Comparison of ENCODE assay signal across 9 cellular contexts in genomic region chr11:555500-556174, GRCh38. TPM values are rescaled to one million over a fixed set of nuclear protein-coding genes. Genes with fewer than 3 reads are reported as not detected.
DNase-seq lines count a peak whose midpoint lies in the region; ATAC-seq and TF ChIP-seq lines count a peak whose summit lies in the region.
"Had no signal": no experiment of that assay in that cellular context is flagged by ENCODE, and none has a peak within 500 bp of the region (broad histone marks: within the 10 kb centered on the region; RNA-seq: fewer than 3 reads in every experiment).

No MANE protein-coding gene starts in this region.

- H3K9me3 ChIP-seq in WERI-Rb-1 (ENCODE audit: severe bottlenecking) (no peaks in the 10 kb centered on the region), iPS-18c (ENCODE audit: control insufficient read depth, insufficient read depth, low read length) (no peaks in the 10 kb centered on the region), thymus (ENCODE audit: control insufficient read depth) (peaks cover 1% of the 10 kb centered on the region), Karpas-422 (ENCODE audit: low read length) (no peaks in the 10 kb centered on the region)

- no peaks in the 10 kb centered on the region for H3K27me3 Mint-ChIP-seq in activated T-cell treated with anti-CD3 and anti-CD28 coated beads, Interleukin-2, amount 50 U/mL, for 4 hours (ENCODE audit: low read depth)

- H3K4me1 Mint-ChIP-seq in activated T-cell treated with anti-CD3 and anti-CD28 coated beads, Interleukin-2, amount 50 U/mL, for 4 hours (ENCODE audit: low read depth), result peaks cover 5% of the 10 kb centered on the region

- H3K27me3 ChIP-seq in WERI-Rb-1 (ENCODE audit: insufficient read depth, low read depth, severe bottlenecking) (peaks cover 19% of the 10 kb centered on the region), thymus (ENCODE audit: control insufficient read depth, insufficient read depth) (peaks cover 44% of the 10 kb centered on the region), Karpas-422 (ENCODE audit: low read length) (no peaks in the 10 kb centered on the region)

- peak; percentile 5 to 32 for ATAC-seq in activated T-cell treated with anti-CD3 and anti-CD28 coated beads, Interleukin-2, amount 50 U/mL, for 4 hours

- H3K27ac ChIP-seq in WERI-Rb-1, result no peak overlapping the region
- H3K27ac ChIP-seq in thymus (ENCODE audit: low read depth), result peak overlapping the region; percentile 12
- H3K27ac ChIP-seq in RWPE1, result no peak overlapping the region
- no peak overlapping the region for H3K27ac ChIP-seq in Karpas-422 (ENCODE audit: low read length)

- TF ChIP-seq CTCF in WERI-Rb-1 (IDR thresholded peaks at IDR 0.05; ENCODE audit: low read depth, low read length) (no peak), RWPE1 (conservative IDR thresholded peaks at IDR 0.05; ENCODE audit: low read depth) (no peak)

- H3K4me3 Mint-ChIP-seq in activated T-cell treated with anti-CD3 and anti-CD28 coated beads, Interleukin-2, amount 50 U/mL, for 4 hours, result no peak overlapping the region

- 3% methylated on average over 88 of the region's 88 CpGs for WGBS in thymus

- CTCF ChIA-PET in RWPE1 (lab: Yijun Ruan, JAX), result interaction anchor here (0.6 to 1.8 kb wide), 5 partner anchors 9 to 42 kb away, joined by 3 to 12 read pairs (median 3); partner anchors contain the start of gene PHRF1

- H3K36me3 ChIP-seq in WERI-Rb-1 (no peaks in the 10 kb centered on the region), thymus (ENCODE audit: control insufficient read depth, insufficient read depth) (no peaks in the 10 kb centered on the region), Karpas-422 (ENCODE audit: insufficient read depth, low read length) (no peaks in the 10 kb centered on the region)

- peaks cover 16% of the 10 kb centered on the region for H3K4me1 ChIP-seq in thymus (ENCODE audit: control insufficient read depth, insufficient read depth, low read length)
- peaks cover 23% of the 10 kb centered on the region for H3K4me1 ChIP-seq in Karpas-422 (ENCODE audit: low read length)

- H3K4me3 ChIP-seq in WERI-Rb-1 (ENCODE audit: low read depth, low read length) (peak overlapping the region; percentile 65), iPS-18c (ENCODE audit: insufficient read depth, low read depth, low read length) (peak overlapping the region; percentile 71), thymus (ENCODE audit: low read length) (peak overlapping the region; percentile 61), Karpas-422 (ENCODE audit: low read length) (no peak overlapping the region)

- H3K4me2 ChIP-seq in Karpas-422 (ENCODE audit: low read depth, low read length, poor library complexity, severe bottlenecking), result no peak overlapping the region

- H3K9me2 ChIP-seq in Karpas-422 (replicated peaks; ENCODE audit: insufficient read depth, low read length), result no peaks in the 10 kb centered on the region

- POLR2A ChIA-PET in RWPE1 (lab: Yijun Ruan, JAX; ENCODE audit: low non-redundant PET), result interaction anchor here (0.6 kb wide), 1 partner anchor 9 kb away, joined by 3 read pairs; no protein-coding TSS in a partner anchor

- H4K20me1 ChIP-seq in Karpas-422 (ENCODE audit: insufficient read depth, low read depth, low read length), result peaks cover 8% of the 10 kb centered on the region; the same call in 1 of the 2 replicates

- DNase-seq in activated T-cell treated with anti-CD3 and anti-CD28 coated beads, Interleukin-2, amount 50 U/mL, for 4 hours, result no peak
- DNase-seq in activated T-cell treated with anti-CD3 and anti-CD28 coated beads, Interleukin-2, amount 50 U/mL, for 48 hours, result no peak
- DNase-seq in WERI-Rb-1 (no peak), RWPE1 (ENCODE audit: low spot score) (no peak), Karpas-422 (no peak), T1000 (lab: John Stamatoyannopoulos, UW) (no peak)

- no peaks in the 10 kb centered on the region for H3K79me2 ChIP-seq in Karpas-422 (ENCODE audit: low read length)

- H2AFZ ChIP-seq in Karpas-422 (ENCODE audit: low read length), result no peak overlapping the region

- no peaks in the 10 kb centered on the region for H3K36me3 Mint-ChIP-seq in activated T-cell treated with anti-CD3 and anti-CD28 coated beads, Interleukin-2, amount 50 U/mL, for 4 hours (ENCODE audit: insufficient read depth)
- H3K36me3 Mint-ChIP-seq: mesothelial cell of epicardium had no signal

- H3K9me3 Mint-ChIP-seq in activated T-cell treated with anti-CD3 and anti-CD28 coated beads, Interleukin-2, amount 50 U/mL, for 4 hours, result no peaks in the 10 kb centered on the region
- H3K9me3 Mint-ChIP-seq: mesothelial cell of epicardium had no signal

- H3K9ac ChIP-seq in Karpas-422 (ENCODE audit: low read length), result no peak overlapping the region

RNA-seq across cellular contexts. Expression of gene LMNTD2, which starts 4.9 kb away (rescaled TPM):
- total RNA-seq in activated T-cell treated with anti-CD3 and anti-CD28 coated beads, Interleukin-2, amount 50 U/mL, for 4 hours, result 1 to 10 TPM in 2 of 3 donors, under 1 TPM in 1; 0.71 to 1.3 (median 1.1) TPM
- 5.8 TPM for polyA plus RNA-seq in thymus
- total RNA-seq in Karpas-422 (2014; rRNA removed; shearing (Covaris generic); ENCODE audit: low replicate concordance), result 6.2 and 14.3 TPM in 2 replicates

RNA-seq across cellular contexts. Expression of gene RASSF7, which starts 5.1 kb away (rescaled TPM):
- total RNA-seq in activated T-cell treated with anti-CD3 and anti-CD28 coated beads, Interleukin-2, amount 50 U/mL, for 4 hours, result 10 to 100 TPM; 15.1 to 17.4 (median 16.1) TPM
- 51.2 TPM for polyA plus RNA-seq in thymus
- 13.8 and 29.1 TPM in 2 replicates for total RNA-seq in Karpas-422 (2014; rRNA removed; shearing (Covaris generic); ENCODE audit: low replicate concordance)

RNA-seq across cellular contexts. Expression of gene LRRC56, which starts 18.3 kb away (rescaled TPM):
- 1 to 10 TPM; 1.4 to 2.7 (median 1.7) TPM for total RNA-seq in activated T-cell treated with anti-CD3 and anti-CD28 coated beads, Interleukin-2, amount 50 U/mL, for 4 hours
- polyA plus RNA-seq in thymus, result 2.4 TPM
- total RNA-seq in Karpas-422 (2014; rRNA removed; shearing (Covaris generic); ENCODE audit: low replicate concordance), result 0.37 and 4.6 TPM in 2 replicates

RNA-seq across cellular contexts. Expression of gene HRAS, which starts 20.3 kb away (rescaled TPM):
- 100 to 1,000 TPM in 1 of 3 donors, 10 to 100 TPM in 2; 92.2 to 108 (median 95.0) TPM for total RNA-seq in activated T-cell treated with anti-CD3 and anti-CD28 coated beads, Interleukin-2, amount 50 U/mL, for 4 hours
- polyA plus RNA-seq in thymus, result 145 TPM
- 8.5 and 53.1 TPM in 2 replicates for total RNA-seq in Karpas-422 (2014; rRNA removed; shearing (Covaris generic); ENCODE audit: low replicate concordance)

RNA-seq across cellular contexts. Expression of gene PHRF1, which starts 20.6 kb away (rescaled TPM):
- total RNA-seq in activated T-cell treated with anti-CD3 and anti-CD28 coated beads, Interleukin-2, amount 50 U/mL, for 4 hours, result 10 to 100 TPM; 57.7 to 59.2 (median 57.7) TPM
- 23.7 TPM for polyA plus RNA-seq in thymus
- 8.7 and 20.9 TPM in 2 replicates for total RNA-seq in Karpas-422 (2014; rRNA removed; shearing (Covaris generic); ENCODE audit: low replicate concordance)
